Comparison of ENCODE assay signal across 12 cellular contexts in the genomic region with DNA sequence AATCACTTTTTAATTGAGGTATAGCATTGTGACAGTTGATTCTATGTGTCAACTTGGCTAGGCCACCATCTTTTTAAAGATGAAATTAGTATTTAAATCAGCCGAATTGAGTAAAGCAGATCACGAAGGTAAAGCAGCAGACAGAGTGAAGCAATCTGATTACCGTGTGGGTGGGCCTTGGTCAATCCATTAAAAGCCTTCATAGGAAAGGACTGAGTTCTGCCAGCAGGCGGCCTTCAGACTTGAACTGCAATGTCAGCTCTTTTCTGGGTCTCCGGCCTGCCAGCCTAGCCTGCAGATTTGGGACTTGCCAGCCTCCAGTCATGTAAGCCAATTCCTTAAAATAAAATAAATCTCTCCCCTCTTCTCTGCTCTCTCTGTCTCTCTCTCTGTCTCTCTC. TPM values are rescaled to one million over a fixed set of nuclear protein-coding genes. Genes with fewer than 3 reads are reported as not detected.
DNase-seq lines count a peak whose midpoint lies in the region; ATAC-seq, FAIRE-seq and TF ChIP-seq lines count a peak whose summit lies in the region.
"Had no signal": no experiment of that assay in that cellular context is flagged by ENCODE, and none has a peak within 500 bp of the region (broad histone marks: within the 10 kb centered on the region; RNA-seq: fewer than 3 reads in every experiment).

No MANE protein-coding gene starts in this region.

- CTCF ChIA-PET in IMR-90 (lab: Yijun Ruan, JAX): interaction anchor here (1.0 kb wide), 1 partner anchor 23 kb away, joined by 3 read pairs; no protein-coding TSS in a partner anchor
- CTCF ChIA-PET in activated CD8-positive, alpha-beta T cell treated with anti-CD3 and anti-CD28 coated beads for 36 hours (lab: Charles Lee): no interaction called here

- no peak overlapping the region for H4K8ac ChIP-seq in IMR-90 (ENCODE audit: low read depth in 2 of 2, low read length in 2 of 2)
- H4K8ac ChIP-seq in mesenchymal stem cell (ENCODE audit: low read length): no peak overlapping the region

- no peaks in the 10 kb centered on the region for H4K20me1 ChIP-seq in IMR-90 (ENCODE audit: insufficient read depth, low read length)

- peaks cover 7% of the 10 kb centered on the region; the same call in 1 of the 2 replicates for H3K9me1 ChIP-seq in IMR-90 (ENCODE audit: insufficient read depth, low read length)

- no peak overlapping the region for H3K4me3 Mint-ChIP-seq in brain
- H3K4me3 Mint-ChIP-seq in activated CD8-positive, alpha-beta T cell treated with anti-CD3 and anti-CD28 coated beads for 36 hours: no peak overlapping the region

- DNase-seq in BE2C (no peak), IMR-90 (peak; percentile 43), mesenchymal stem cell (peak; percentile 56), kidney (no peak)
- DNase-seq in activated CD8-positive, alpha-beta T cell treated with anti-CD3 and anti-CD28 coated beads for 36 hours: no peak
- DNase-seq: activated gamma-delta T cell, left cardiac atrium, NCI-H345, right cardiac atrium had no signal

- H3K4me1 ChIP-seq in BE2C: peaks cover 3% of the 10 kb centered on the region; the same call in 1 of the 2 replicates
- H3K4me1 ChIP-seq in IMR-90 (ENCODE audit: control insufficient read depth, insufficient read depth, low read length): peaks cover 11% of the 10 kb centered on the region
- no peaks in the 10 kb centered on the region for H3K4me1 ChIP-seq in mesenchymal stem cell (ENCODE audit: control insufficient read depth, insufficient read depth, low read depth, low read length)
- H3K4me1 ChIP-seq in kidney (ENCODE audit: control insufficient read depth in 1 of 2, insufficient read depth in 1 of 2, low read depth in 1 of 2, low read length in 2 of 2): no peaks in the 10 kb centered on the region

- H3K56ac ChIP-seq in IMR-90 (ENCODE audit: extremely low read depth, insufficient read depth, low read length): no peak overlapping the region

- H3K27ac Mint-ChIP-seq in brain: peak overlapping the region in 3 of 5 experiments; percentile 4 to 45 (median 18)
- H3K27ac Mint-ChIP-seq in activated CD8-positive, alpha-beta T cell treated with anti-CD3 and anti-CD28 coated beads for 36 hours: no peak overlapping the region

- H2BK120ac ChIP-seq in IMR-90 (ENCODE audit: low read depth, low read length) (no peak overlapping the region), mesenchymal stem cell (ENCODE audit: low read depth, low read length) (no peak overlapping the region)

- H3K4ac ChIP-seq in IMR-90 (ENCODE audit: low read depth, low read length) (peak overlapping the region; percentile 14; the same call in 1 of the 2 replicates), mesenchymal stem cell (ENCODE audit: low read depth in 1 of 2, low read length in 2 of 2) (no peak overlapping the region)

- peaks cover 13% of the 10 kb centered on the region for H3K27me3 Mint-ChIP-seq in brain
- peaks cover 6% of the 10 kb centered on the region for H3K27me3 Mint-ChIP-seq in activated CD8-positive, alpha-beta T cell treated with anti-CD3 and anti-CD28 coated beads for 36 hours

- H2AK5ac ChIP-seq in IMR-90 (ENCODE audit: low read depth, low read length) (peak overlapping the region; percentile 49; the same call in 1 of the 2 replicates), mesenchymal stem cell (ENCODE audit: low read length, severe bottlenecking) (no peak overlapping the region)

- H3K36me3 Mint-ChIP-seq in brain: no peaks in the 10 kb centered on the region
- no peaks in the 10 kb centered on the region for H3K36me3 Mint-ChIP-seq in activated CD8-positive, alpha-beta T cell treated with anti-CD3 and anti-CD28 coated beads for 36 hours (ENCODE audit: low read depth)

- H3K79me1 ChIP-seq in IMR-90 (ENCODE audit: low read depth in 1 of 2, low read length in 2 of 2): no peaks in the 10 kb centered on the region
- H3K79me1 ChIP-seq in mesenchymal stem cell (replicated peaks; ENCODE audit: low read length, poor library complexity, severe bottlenecking): no peaks in the 10 kb centered on the region

- H2AFZ ChIP-seq in IMR-90 (replicated peaks; ENCODE audit: low read length, poor library complexity) (peak overlapping the region; percentile 37), mesenchymal stem cell (ENCODE audit: low read depth, low read length) (no peak overlapping the region)

- H3K14ac ChIP-seq in IMR-90 (replicated peaks; ENCODE audit: low read depth, low read length) (0 out of 2 replicates have a peak overlapping the region, but pooled peaks have one; percentile 23), mesenchymal stem cell (ENCODE audit: low read length in 2 of 2) (no peak overlapping the region)

- H2BK12ac ChIP-seq in mesenchymal stem cell (ENCODE audit: low read length in 2 of 2): no peak overlapping the region

- H3K23ac ChIP-seq in IMR-90 (ENCODE audit: low read depth, low read length) (no peak overlapping the region), mesenchymal stem cell (ENCODE audit: low read length in 2 of 2) (no peak overlapping the region)

- dilution Hi-C loops in IMR-90 (cut with HindIII; ENCODE audit: low sequenced_read_pairs, unreplicated experiment): no loop called here

- peak; percentile 25 for TF ChIP-seq CTCF in BE2C (IDR thresholded peaks at IDR 0.05; ENCODE audit: low read depth, low read length)
- 0 out of 2 replicates have a peak, but pooled peaks have one; percentile 14 for TF ChIP-seq CTCF in IMR-90 (conservative IDR thresholded peaks at IDR 0.05; ENCODE audit: low read depth, low read length)
- peak in 1 of 2 experiments; percentile 33 for TF ChIP-seq CTCF in brain (conservative IDR thresholded peaks at IDR 0.05)
- no peak for TF ChIP-seq CTCF in activated CD8-positive, alpha-beta T cell treated with anti-CD3 and anti-CD28 coated beads for 36 hours (IDR thresholded peaks at IDR 0.05)
- no peak for TF ChIP-seq CTCF in kidney (IDR thresholded peaks at IDR 0.05; ENCODE audit: borderline replicate concordance, extremely low read depth, insufficient read depth)

- H3K4me1 Mint-ChIP-seq in brain: peaks cover 12% of the 10 kb centered on the region
- no peaks in the 10 kb centered on the region for H3K4me1 Mint-ChIP-seq in activated CD8-positive, alpha-beta T cell treated with anti-CD3 and anti-CD28 coated beads for 36 hours (ENCODE audit: low read depth)

- peaks cover 0 to 6% (median 0%) of the 10 kb centered on the region in 5 experiments for H3K9me3 Mint-ChIP-seq in brain
- H3K9me3 Mint-ChIP-seq in activated CD8-positive, alpha-beta T cell treated with anti-CD3 and anti-CD28 coated beads for 36 hours: no peaks in the 10 kb centered on the region

- H2AK9ac ChIP-seq in IMR-90 (replicated peaks; ENCODE audit: low read depth, low read length, poor library complexity): no peak overlapping the region

- WGBS in IMR-90 (ENCODE audit: extremely low coverage in 2 of 2, insufficient read length in 1 of 2), 2 experiments: 53% methylated on average over 3 of the region's 5 CpGs; no CpG with 5 or more reads in 1 of the 2 experiments
- WGBS in mesenchymal stem cell: 52% methylated on average over 5 of the region's 5 CpGs

- H4K91ac ChIP-seq in IMR-90 (ENCODE audit: insufficient read depth, low read depth, low read length): no peak overlapping the region
- H4K91ac ChIP-seq in mesenchymal stem cell (ENCODE audit: low read length): no peak overlapping the region

- H3K4me2 ChIP-seq in IMR-90 (ENCODE audit: low read depth, low read length) (no peak overlapping the region), mesenchymal stem cell (ENCODE audit: low read length, poor library complexity, severe bottlenecking) (no peak overlapping the region)

- no peak overlapping the region for H3K9ac ChIP-seq in IMR-90 (ENCODE audit: low read depth, low read length)
- no peak overlapping the region for H3K9ac ChIP-seq in mesenchymal stem cell (ENCODE audit: low read length)
- H3K9ac ChIP-seq in kidney (ENCODE audit: low read length in 2 of 2): no peak overlapping the region

- H3K9me3 ChIP-seq in BE2C (no peaks in the 10 kb centered on the region), IMR-90 (ENCODE audit: control insufficient read depth, insufficient read depth, low read length) (peaks cover 2% of the 10 kb centered on the region; the same call in 1 of the 2 replicates), mesenchymal stem cell (ENCODE audit: control insufficient read depth, low read length) (peaks cover 4% of the 10 kb centered on the region), kidney (ENCODE audit: control insufficient read depth in 1 of 2, low read length in 2 of 2) (peaks cover 0 to 2% of the 10 kb centered on the region in 2 donors)

- in situ Hi-C loops in IMR-90 (cut with MboI; ENCODE audit: low sequenced_read_pairs): no loop called here

- no peak for TF ChIP-seq POLR2A in IMR-90 (IDR thresholded peaks at IDR 0.05; ENCODE audit: low read depth, low read length)

- peak; percentile 48 for ATAC-seq in IMR-90 (ENCODE audit: low read depth)
- ATAC-seq in HG03095 (IDR thresholded peaks at IDR 0.05; ENCODE audit: unreplicated experiment): no peak
- ATAC-seq in activated CD8-positive, alpha-beta T cell treated with anti-CD3 and anti-CD28 coated beads for 36 hours: no peak
- no peak for ATAC-seq in GM18520 (IDR thresholded peaks at IDR 0.05; ENCODE audit: unreplicated experiment)
- ATAC-seq: left cardiac atrium, right cardiac atrium had no signal

- H2BK5ac ChIP-seq in IMR-90 (ENCODE audit: low read depth, low read length, poor library complexity, severe bottlenecking): no peak overlapping the region
- H2BK5ac ChIP-seq in mesenchymal stem cell (ENCODE audit: low read depth, low read length, poor library complexity, severe bottlenecking): no peak overlapping the region

- POLR2A ChIA-PET in IMR-90 (lab: Charles Lee; ENCODE audit: unreplicated experiment): no interaction called here
- POLR2A ChIA-PET in activated CD8-positive, alpha-beta T cell treated with anti-CD3 and anti-CD28 coated beads for 36 hours (lab: Charles Lee): no interaction called here

- intact Hi-C loops in IMR-90 (cut with micrococcal nuclease): no loop called here
- intact Hi-C loops in activated CD8-positive, alpha-beta T cell treated with anti-CD3 and anti-CD28 coated beads for 36 hours (cut with micrococcal nuclease): no loop called here
- intact Hi-C loops in kidney (cut with DNase I): no loop called here

- no peaks in the 10 kb centered on the region for H3K36me3 ChIP-seq in BE2C
- no peaks in the 10 kb centered on the region for H3K36me3 ChIP-seq in IMR-90 (ENCODE audit: control insufficient read depth, insufficient read depth, low read length)
- H3K36me3 ChIP-seq in mesenchymal stem cell (ENCODE audit: control insufficient read depth in 1 of 2, insufficient read depth in 2 of 2, low read depth in 1 of 2, low read length in 2 of 2): no peaks in the 10 kb centered on the region
- H3K36me3 ChIP-seq in kidney (ENCODE audit: control insufficient read depth in 1 of 2, insufficient read depth in 2 of 2, low read length in 2 of 2): no peaks in the 10 kb centered on the region

- TF ChIP-seq RAD21 in IMR-90 (IDR thresholded peaks at IDR 0.05; ENCODE audit: low read length): 0 out of 2 replicates have a peak, but pooled peaks have one; percentile 19

- H3K18ac ChIP-seq in IMR-90 (ENCODE audit: low read depth, low read length) (0 out of 2 replicates have a peak overlapping the region, but pooled peaks have one; percentile 2), mesenchymal stem cell (ENCODE audit: low read depth in 1 of 2, low read length in 2 of 2) (no peak overlapping the region)

- H2BK20ac ChIP-seq in IMR-90 (ENCODE audit: low read depth, low read length): no peak overlapping the region

- H3K4me3 ChIP-seq in BE2C (ENCODE audit: low read depth, low read length) (no peak overlapping the region), IMR-90 (ENCODE audit: insufficient read depth, low read depth, low read length) (no peak overlapping the region), mesenchymal stem cell (ENCODE audit: insufficient read depth in 1 of 2, low read depth in 1 of 2, low read length in 2 of 2) (no peak overlapping the region), kidney (ENCODE audit: low read length in 2 of 2) (no peak overlapping the region)

- BruUV-seq in IMR-90 (replicated peaks; lab: Mats Ljungman, UMichigan): no TSS peak

- H3K27ac ChIP-seq in IMR-90 (ENCODE audit: insufficient read depth, low read length) (no peak overlapping the region), mesenchymal stem cell (ENCODE audit: low read length, poor library complexity, severe bottlenecking) (no peak overlapping the region), kidney (ENCODE audit: low read depth in 2 of 2, low read length in 2 of 2) (no peak overlapping the region)

- H4K5ac ChIP-seq in IMR-90 (ENCODE audit: low read depth, low read length): no peak overlapping the region

- no peak for FAIRE-seq in kidney (lab: Jason Lieb, UNC)

- no peak overlapping the region; the same call in 2 of the 3 replicates for H2BK15ac ChIP-seq in IMR-90 (ENCODE audit: low read depth, low read length)
- H2BK15ac ChIP-seq in mesenchymal stem cell (ENCODE audit: low read depth, poor library complexity, severe bottlenecking): no peak overlapping the region

- H3K27me3 ChIP-seq in BE2C (no peaks in the 10 kb centered on the region), IMR-90 (ENCODE audit: control insufficient read depth, insufficient read depth, low read length) (no peaks in the 10 kb centered on the region), mesenchymal stem cell (ENCODE audit: control insufficient read depth in 1 of 2, insufficient read depth in 1 of 2, low read length in 2 of 2) (peaks cover 0 to 10% of the 10 kb centered on the region in 2 experiments)

RNA-seq across cellular contexts. Expression of a gene that starts 22.4 kb away (rescaled TPM):
- 1.5 TPM for polyA plus RNA-seq in BE2C (2012; ENCODE audit: insufficient read depth, insufficient read length, low read depth)
- total RNA-seq in IMR-90 (2012; rRNA removed): 237 and 268 TPM in 2 replicates
- polyA plus RNA-seq in IMR-90 (2012; rRNA removed): 239 and 292 TPM in 2 replicates
- 370 and 502 TPM in 2 replicates for polyA plus RNA-seq in IMR-90 (2012; cell fraction: cytosol; rRNA removed)
- 218 and 328 TPM in 2 replicates for polyA plus RNA-seq in IMR-90 (2012; cell fraction: nucleus; rRNA removed; ENCODE audit: low replicate concordance)
- 34.7 TPM for polyA plus RNA-seq in brain (ENCODE audit: insufficient read depth, low read depth, low replicate concordance)
- polyA plus RNA-seq in mesenchymal stem cell (2013, experiment 1 of 2): 537 TPM
- 530 TPM for polyA plus RNA-seq in mesenchymal stem cell (2013, experiment 2 of 2)
- not detected for total RNA-seq in activated CD8-positive, alpha-beta T cell treated with anti-CD3 and anti-CD28 coated beads for 36 hours
- 611 TPM for total RNA-seq in kidney
- 44.6 TPM for polyA plus RNA-seq in kidney (ENCODE audit: insufficient read depth, low read depth, low replicate concordance)

Comparison
In these comparisons a context has a peak if more than half of its experiments do, and no peak if none do; other contexts are left out.
1. DNase-seq: peak in IMR-90 (single experiment) and mesenchymal stem cell (single experiment); none in BE2C (single experiment), activated CD8-positive, alpha-beta T cell treated with anti-CD3 and anti-CD28 coated beads for 36 hours (single experiment) and kidney (single experiment).
2. CTCF ChIP-seq: peak in BE2C (single experiment) and IMR-90 (single experiment); none in activated CD8-positive, alpha-beta T cell treated with anti-CD3 and anti-CD28 coated beads for 36 hours (single experiment) and kidney (single experiment).
3. RNA of a gene that starts 22.4 kb away (total RNA-seq): 611 TPM in kidney (single experiment) and 237 to 268 TPM in IMR-90; not detected in activated CD8-positive, alpha-beta T cell treated with anti-CD3 and anti-CD28 coated beads for 36 hours; every median in the first group is over 100 times any median in the second.